Comparison of ENCODE assay signal across 1 cellular context in genomic region chr20:63687419-63688233, GRCh38.
TF ChIP-seq lines count a peak whose summit lies in the region.

No MANE protein-coding gene starts in this region.

TF ChIP-seq in K562, 482 proteins besides CTCF, POLR2A, EP300 and RAD21:
- TF ChIP-seq, protein P1, sequence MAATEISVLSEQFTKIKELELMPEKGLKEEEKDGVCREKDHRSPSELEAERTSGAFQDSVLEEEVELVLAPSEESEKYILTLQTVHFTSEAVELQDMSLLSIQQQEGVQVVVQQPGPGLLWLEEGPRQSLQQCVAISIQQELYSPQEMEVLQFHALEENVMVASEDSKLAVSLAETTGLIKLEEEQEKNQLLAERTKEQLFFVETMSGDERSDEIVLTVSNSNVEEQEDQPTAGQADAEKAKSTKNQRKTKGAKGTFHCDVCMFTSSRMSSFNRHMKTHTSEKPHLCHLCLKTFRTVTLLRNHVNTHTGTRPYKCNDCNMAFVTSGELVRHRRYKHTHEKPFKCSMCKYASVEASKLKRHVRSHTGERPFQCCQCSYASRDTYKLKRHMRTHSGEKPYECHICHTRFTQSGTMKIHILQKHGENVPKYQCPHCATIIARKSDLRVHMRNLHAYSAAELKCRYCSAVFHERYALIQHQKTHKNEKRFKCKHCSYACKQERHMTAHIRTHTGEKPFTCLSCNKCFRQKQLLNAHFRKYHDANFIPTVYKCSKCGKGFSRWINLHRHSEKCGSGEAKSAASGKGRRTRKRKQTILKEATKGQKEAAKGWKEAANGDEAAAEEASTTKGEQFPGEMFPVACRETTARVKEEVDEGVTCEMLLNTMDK (IDR thresholded peaks at IDR 0.05; ENCODE audit: borderline replicate concordance, insufficient read depth, low read depth, low read length, poor library complexity, severe bottlenecking) = no peak
- no peak for TF ChIP-seq FOXJ3 (CRISPR knock-in tag; IDR thresholded peaks at IDR 0.05)
- TF ChIP-seq POLR2G (IDR thresholded peaks at IDR 0.05; ENCODE audit: low read depth, low read length) = peak; percentile 76
- no peak for TF ChIP-seq OTX1 (CRISPR knock-in tag; IDR thresholded peaks at IDR 0.05)
- no peak for TF ChIP-seq SIX5 (IDR thresholded peaks at IDR 0.05; ENCODE audit: borderline replicate concordance in 1 of 2, insufficient read depth in 1 of 2, low read depth in 1 of 2, low read length in 2 of 2)
- no peak for TF ChIP-seq RAD51 (IDR thresholded peaks at IDR 0.05; ENCODE audit: borderline replicate concordance, low read depth)
- peak; percentile 15 for TF ChIP-seq CCNT2 (IDR thresholded peaks at IDR 0.05; ENCODE audit: borderline replicate concordance, extremely low read depth, insufficient read length, low read depth, low read length)
- TF ChIP-seq ZBTB7A (IDR thresholded peaks at IDR 0.05; ENCODE audit: borderline replicate concordance, control insufficient read depth, low read depth, low read length) = peak; percentile 21; the same call in 1 of the 2 replicates
- TF ChIP-seq NCOA2 (IDR thresholded peaks at IDR 0.05; ENCODE audit: partially characterized antibody in 2 of 2) = no peak
- no peak for TF ChIP-seq NRF1 (conservative IDR thresholded peaks at IDR 0.05 in 1 of 2, IDR thresholded peaks at IDR 0.05 in 1 of 2)
- TF ChIP-seq, protein P2, sequence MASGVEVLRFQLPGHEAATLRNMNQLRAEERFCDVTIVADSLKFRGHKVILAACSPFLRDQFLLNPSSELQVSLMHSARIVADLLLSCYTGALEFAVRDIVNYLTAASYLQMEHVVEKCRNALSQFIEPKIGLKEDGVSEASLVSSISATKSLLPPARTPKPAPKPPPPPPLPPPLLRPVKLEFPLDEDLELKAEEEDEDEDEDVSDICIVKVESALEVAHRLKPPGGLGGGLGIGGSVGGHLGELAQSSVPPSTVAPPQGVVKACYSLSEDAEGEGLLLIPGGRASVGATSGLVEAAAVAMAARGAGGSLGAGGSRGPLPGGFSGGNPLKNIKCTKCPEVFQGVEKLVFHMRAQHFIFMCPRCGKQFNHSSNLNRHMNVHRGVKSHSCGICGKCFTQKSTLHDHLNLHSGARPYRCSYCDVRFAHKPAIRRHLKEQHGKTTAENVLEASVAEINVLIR (CRISPR knock-in tag; IDR thresholded peaks at IDR 0.05) = no peak
- TF ChIP-seq THRB (CRISPR knock-in tag; conservative IDR thresholded peaks at IDR 0.05) = no peak
- no peak for TF ChIP-seq FOXP1 (CRISPR knock-in tag; IDR thresholded peaks at IDR 0.05)
- no peak for TF ChIP-seq PTRF (tag; IDR thresholded peaks at IDR 0.05)
- no peak for TF ChIP-seq BRF2 (IDR thresholded peaks at IDR 0.05; ENCODE audit: borderline replicate concordance, insufficient read depth, insufficient read length)
- TF ChIP-seq ZNF778 (CRISPR knock-in tag; IDR thresholded peaks at IDR 0.05) = no peak
- TF ChIP-seq KDM2B (CRISPR knock-in tag; IDR thresholded peaks at IDR 0.05) = no peak
- TF ChIP-seq DMBX1 (CRISPR knock-in tag; IDR thresholded peaks at IDR 0.05; ENCODE audit: borderline replicate concordance) = no peak
- 0 out of 2 replicates have a peak, but pooled peaks have one; percentile 13 for TF ChIP-seq RBFOX2 (IDR thresholded peaks at IDR 0.05; ENCODE audit: low read depth, low read length)
- TF ChIP-seq ESRRA (IDR thresholded peaks at IDR 0.05; ENCODE audit: borderline replicate concordance, low read depth) = no peak
- TF ChIP-seq ZEB2 (IDR thresholded peaks at IDR 0.05) = no peak
